ENCODE assay signal across 18 cellular contexts in genomic region chr2:191687867-191688266, GRCh38. TPM values are rescaled to one million over a fixed set of nuclear protein-coding genes. Genes with fewer than 3 reads are reported as not detected.
A peak's percentile ranks its signal among the peaks of the same experiment; 100 is the strongest.
DNase-seq lines count a peak whose midpoint lies in the region; ATAC-seq and TF ChIP-seq lines count a peak whose summit lies in the region.
"Had no signal": no experiment of that assay in that cellular context is flagged by ENCODE, and none has a peak within 500 bp of the region (broad histone marks: within the 10 kb centered on the region; RNA-seq: fewer than 3 reads in every experiment).

No MANE protein-coding gene starts in this region.

- no peak overlapping the region for H3K4me3 Mint-ChIP-seq in MCF 10A (ENCODE audit: unreplicated experiment)
- H3K4me3 Mint-ChIP-seq in activated T-helper 17 cell treated with anti-CD3 and anti-CD28 coated beads, Interleukin-2, amount 50 U/mL, for 72 hours: peak overlapping the region; percentile 64
- H3K4me3 Mint-ChIP-seq: brain; dendritic cell treated with granulocyte-macrophage colony-stimulating factor and Interleukin-4, amounts not matched to agents 40 ng/mL and 50 ng/mL, for 4 days had no signal

- CTCF ChIA-PET in MCF 10A (lab: Yijun Ruan, JAX): interaction anchor here (0.6 to 1.3 kb wide), 6 partner anchors 12 to 132 kb away, joined by 3 to 4 read pairs (median 3); no protein-coding TSS in a partner anchor

- H3K4me1 ChIP-seq in breast epithelium: no peaks in the 10 kb centered on the region

- peaks cover 28% of the 10 kb centered on the region for H3K4me1 Mint-ChIP-seq in MCF 10A (ENCODE audit: insufficient read depth, unreplicated experiment)
- H3K4me1 Mint-ChIP-seq in activated T-helper 17 cell treated with anti-CD3 and anti-CD28 coated beads, Interleukin-2, amount 50 U/mL, for 72 hours: peaks cover 33% of the 10 kb centered on the region

- peak; percentile 31 for ATAC-seq in activated T-helper 17 cell treated with anti-CD3 and anti-CD28 coated beads, Interleukin-2, amount 50 U/mL, for 72 hours (replicated peaks)
- ATAC-seq in HG03025 (IDR thresholded peaks at IDR 0.05; ENCODE audit: low FRiP score, unreplicated experiment) (no peak), GM19023 (IDR thresholded peaks at IDR 0.05; ENCODE audit: unreplicated experiment) (no peak), GM18868 (IDR thresholded peaks at IDR 0.05; ENCODE audit: unreplicated experiment) (no peak)
- ATAC-seq: heart right ventricle, mucosa of descending colon, pancreas, upper lobe of right lung had no signal

- H3K27ac ChIP-seq in breast epithelium: no peak overlapping the region
- H3K27ac ChIP-seq: heart right ventricle, pancreas, SJCRH30, upper lobe of right lung had no signal

- H3K9me3 Mint-ChIP-seq in MCF 10A (ENCODE audit: unreplicated experiment): no peaks in the 10 kb centered on the region
- H3K9me3 Mint-ChIP-seq in activated T-helper 17 cell treated with anti-CD3 and anti-CD28 coated beads, Interleukin-2, amount 50 U/mL, for 72 hours: no peaks in the 10 kb centered on the region
- H3K9me3 Mint-ChIP-seq: brain; dendritic cell treated with granulocyte-macrophage colony-stimulating factor and Interleukin-4, amounts not matched to agents 40 ng/mL and 50 ng/mL, for 4 days had no signal

- no peaks in the 10 kb centered on the region for H3K9me3 ChIP-seq in breast epithelium
- H3K9me3 ChIP-seq: heart right ventricle, mucosa of descending colon, pancreas, SJCRH30, upper lobe of right lung had no signal

- intact Hi-C loops in MCF 10A (cut with micrococcal nuclease) (no loop called here), breast epithelium (cut with DNase I; ENCODE audit: low total_unique reads) (loop anchor here (10.0 kb wide), 1 partner anchor 123 kb away; no protein-coding TSS in a partner anchor)

- no peak for DNase-seq in MCF 10A (ENCODE audit: unreplicated experiment)
- no peak for DNase-seq in breast epithelium (ENCODE audit: low spot score in 2 of 2)
- DNase-seq in kidney tubule cell (ENCODE audit: low spot score): peak; percentile 9
- no peak for DNase-seq in KG1 (lab: John Stamatoyannopoulos, UW)
- DNase-seq: heart right ventricle; mucosa of descending colon; NCI-H446; pancreas; SJCRH30; stimulated activated CD4-positive, alpha-beta T cell treated with anti-CD3 and anti-CD28 coated beads, Interleukin-4, amount 100 ng/mL, for 24 hours; T1000; upper lobe of right lung had no signal

- H3K27ac Mint-ChIP-seq in MCF 10A (ENCODE audit: low read depth, unreplicated experiment): peak overlapping the region; percentile 91
- peak overlapping the region; percentile 95 for H3K27ac Mint-ChIP-seq in activated T-helper 17 cell treated with anti-CD3 and anti-CD28 coated beads, Interleukin-2, amount 50 U/mL, for 72 hours
- H3K27ac Mint-ChIP-seq: brain; dendritic cell treated with granulocyte-macrophage colony-stimulating factor and Interleukin-4, amounts not matched to agents 40 ng/mL and 50 ng/mL, for 4 days had no signal

- no peak for TF ChIP-seq POLR2A in breast epithelium (IDR thresholded peaks at IDR 0.05)

- no peak for TF ChIP-seq CTCF in MCF 10A (IDR thresholded peaks at IDR 0.05; ENCODE audit: unreplicated experiment)
- TF ChIP-seq CTCF in breast epithelium (IDR thresholded peaks at IDR 0.05): no peak

- peaks cover 64% of the 10 kb centered on the region for H3K36me3 Mint-ChIP-seq in MCF 10A (ENCODE audit: insufficient read depth, unreplicated experiment)
- H3K36me3 Mint-ChIP-seq in activated T-helper 17 cell treated with anti-CD3 and anti-CD28 coated beads, Interleukin-2, amount 50 U/mL, for 72 hours (ENCODE audit: low read depth): peaks cover 73% of the 10 kb centered on the region

- H3K36me3 ChIP-seq in breast epithelium: no peaks in the 10 kb centered on the region

- H3K4me3 ChIP-seq in breast epithelium: no peak overlapping the region
- H3K4me3 ChIP-seq: heart right ventricle, mucosa of descending colon, pancreas, SJCRH30, upper lobe of right lung had no signal

- POLR2A ChIA-PET in MCF 10A (lab: Yijun Ruan, JAX): interaction anchor here (0.5 to 2.8 kb wide), 15 partner anchors 8 to 124 kb away, joined by 3 to 28 read pairs (median 4); partner anchors contain the start of gene NABP1

- no TSS peak for BruUV-seq in MCF 10A (replicated peaks; lab: Mats Ljungman, UMichigan)

- H3K27me3 ChIP-seq in breast epithelium: no peaks in the 10 kb centered on the region
- H3K27me3 ChIP-seq: pancreas, SJCRH30, upper lobe of right lung had no signal

- no peaks in the 10 kb centered on the region for H3K27me3 Mint-ChIP-seq in MCF 10A (ENCODE audit: insufficient read depth, unreplicated experiment)
- H3K27me3 Mint-ChIP-seq in activated T-helper 17 cell treated with anti-CD3 and anti-CD28 coated beads, Interleukin-2, amount 50 U/mL, for 72 hours: no peaks in the 10 kb centered on the region
- H3K27me3 Mint-ChIP-seq: brain; dendritic cell treated with granulocyte-macrophage colony-stimulating factor and Interleukin-4, amounts not matched to agents 40 ng/mL and 50 ng/mL, for 4 days had no signal

RNA-seq across cellular contexts. Expression of gene NABP1, which starts 9.9 kb away (rescaled TPM):
- total RNA-seq in MCF 10A (2022) (81.8 and 96.3 TPM in 2 replicates), breast epithelium (10 to 100 TPM; 34.4 to 44.9 (median 37.8) TPM)
- 10 to 100 TPM; 81.6 to 98.4 TPM for total RNA-seq in activated T-helper 17 cell treated with anti-CD3 and anti-CD28 coated beads, Interleukin-2, amount 50 U/mL, for 72 hours
